ENCODE assay signal across 8 cellular contexts in genomic region chr19:38264486-38265212, GRCh38. TPM values are rescaled to one million over a fixed set of nuclear protein-coding genes. Genes with fewer than 3 reads are reported as not detected.
DNase-seq lines count a peak whose midpoint lies in the region; ATAC-seq and TF ChIP-seq lines count a peak whose summit lies in the region.

Gene SPINT2 (plus strand): TSS chr19:38264573. CDS start chr19:38264893, 320 bp downstream.

- in situ Hi-C loops in transverse colon (cut with MboI; ENCODE audit: low pct_ligation_motif_present in 1 of 4, low pct_unique_long_range_greater_than_20kb in 1 of 4, low sequenced_read_pairs in 3 of 4) = no loop called here

- H3K4me1 ChIP-seq in naive thymus-derived CD4-positive, alpha-beta T cell (ENCODE audit: control insufficient read depth in 2 of 2, insufficient read depth in 2 of 2, low read length in 2 of 2) = peaks cover 4 to 10% of the 10 kb centered on the region in 2 donors
- H3K4me1 ChIP-seq in transverse colon = peaks cover 5 to 57% (median 36%) of the 10 kb centered on the region in 4 donors

- H3K4me3 ChIP-seq in epithelial cell of proximal tubule (ENCODE audit: low read depth, low read length) (peak within 1 kb of the TSS; percentile 91), transverse colon (peak within 1 kb of the TSS; percentile 63 to 81 (median 66))
- peak within 1 kb of the TSS; percentile 77 for H3K4me3 ChIP-seq in naive thymus-derived CD4-positive, alpha-beta T cell (ENCODE audit: low read length)

- peaks cover 17 to 44% (median 39%) of the 10 kb centered on the region in 7 donors for H3K4me1 Mint-ChIP-seq in naive thymus-derived CD4-positive, alpha-beta T cell

- no peaks in the 10 kb centered on the region for H3K27me3 ChIP-seq in naive thymus-derived CD4-positive, alpha-beta T cell (ENCODE audit: control insufficient read depth in 2 of 2, insufficient read depth in 2 of 2, low read length in 2 of 2)
- H3K27me3 ChIP-seq in transverse colon = no peaks in the 10 kb centered on the region

- POLR2A ChIA-PET in naive thymus-derived CD4-positive, alpha-beta T cell (lab: Charles Lee) = interaction anchor here (0.6 to 1.4 kb wide), 4 partner anchors 52 to 170 kb away, joined by 3 to 4 read pairs (median 3); partner anchors contain the start of gene PSMD8

- H3K36me3 Mint-ChIP-seq in naive thymus-derived CD4-positive, alpha-beta T cell = no peaks in the 10 kb centered on the region

- TF ChIP-seq EP300 in transverse colon (IDR thresholded peaks at IDR 0.05; ENCODE audit: low read depth) = no peak

- peak within 1 kb of the TSS; percentile 81 to 93 (median 89) for H3K4me3 Mint-ChIP-seq in naive thymus-derived CD4-positive, alpha-beta T cell

- no peaks in the 10 kb centered on the region for H3K36me3 ChIP-seq in naive thymus-derived CD4-positive, alpha-beta T cell (ENCODE audit: control insufficient read depth in 2 of 3, insufficient read depth in 3 of 3, low read length in 3 of 3)
- H3K36me3 ChIP-seq in transverse colon = no peaks in the 10 kb centered on the region

- peak within 1 kb of the TSS; percentile 77 for H3K27ac ChIP-seq in naive thymus-derived CD4-positive, alpha-beta T cell (ENCODE audit: low read depth, low read length)
- H3K27ac ChIP-seq in transverse colon = peak within 1 kb of the TSS; percentile 92 to 98 (median 94)

- peak within 1 kb of the TSS; percentile 81 to 93 (median 84) for H3K27ac Mint-ChIP-seq in naive thymus-derived CD4-positive, alpha-beta T cell

- peak; percentile 28 for TF ChIP-seq POLR2A in GM15510 (IDR thresholded peaks at IDR 0.05; ENCODE audit: borderline replicate concordance, extremely low read depth, insufficient read length)
- TF ChIP-seq POLR2A in transverse colon (IDR thresholded peaks at IDR 0.05) = peak; percentile 98

- H3K27me3 Mint-ChIP-seq in naive thymus-derived CD4-positive, alpha-beta T cell = no peaks in the 10 kb centered on the region

- H3K9me3 Mint-ChIP-seq in naive thymus-derived CD4-positive, alpha-beta T cell = peaks cover 0 to 3% (median 0%) of the 10 kb centered on the region in 11 donors

- CTCF ChIA-PET in naive thymus-derived CD4-positive, alpha-beta T cell (lab: Charles Lee) = interaction anchor here (1.4 to 1.5 kb wide), 2 partner anchors 11 to 366 kb away, joined by 3 to 4 read pairs; no protein-coding TSS in a partner anchor

- TF ChIP-seq CTCF in epithelial cell of proximal tubule (conservative IDR thresholded peaks at IDR 0.05; ENCODE audit: low read depth, low read length) (no peak), transverse colon (IDR thresholded peaks at IDR 0.05) (peak in 1 of 5 experiments; percentile 19)

- 8 to 29% methylated on average over 6 to 37 of the region's 78 CpGs for WGBS in transverse colon (ENCODE audit: low coverage in 1 of 2), 2 donors

- DNase-seq in KG1 (lab: John Stamatoyannopoulos, UW) = peak; percentile 71
- peak; percentile 45 for DNase-seq in activated CD4-positive, alpha-beta T cell treated with anti-CD3 and anti-CD28 coated beads, Interleukin-2, amount 50 U/mL, for 1 hour
- no peak for DNase-seq in epithelial cell of proximal tubule (ENCODE audit: low read depth)
- peak in 2 of 9 donors; percentile 43 to 54 for DNase-seq in naive thymus-derived CD4-positive, alpha-beta T cell
- DNase-seq in transverse colon = no peak
- DNase-seq in SHP77 treated with DMSO at 0.1 percent for 48 hours (lab: John Stamatoyannopoulos, UW) = no peak

- peak; percentile 50 for ATAC-seq in naive thymus-derived CD4-positive, alpha-beta T cell
- ATAC-seq in HG03457 (IDR thresholded peaks at IDR 0.05; ENCODE audit: unreplicated experiment) = no peak

- no peaks in the 10 kb centered on the region for H3K9me3 ChIP-seq in naive thymus-derived CD4-positive, alpha-beta T cell (ENCODE audit: control insufficient read depth in 2 of 3, low read length in 3 of 3)
- no peaks in the 10 kb centered on the region for H3K9me3 ChIP-seq in transverse colon

- intact Hi-C loops in naive thymus-derived CD4-positive, alpha-beta T cell (cut with micrococcal nuclease) = loop anchor here (1.0 kb wide), 5 partner anchors 8 to 383 kb away; partner anchors contain the start of genes CATSPERG (in 2 of the 2), ACTN4 (in 1 of the 2), PPP1R14A (in 1 of the 2) and PSMD8 (in 1 of the 2)
- intact Hi-C loops in transverse colon (cut with DNase I; ENCODE audit: low total_unique reads) = no loop called here

RNA-seq across cellular contexts. Expression of gene SPINT2, which starts in this region (rescaled TPM):
- total RNA-seq in epithelial cell of proximal tubule (539 and 548 TPM in 2 replicates), transverse colon (1,000 to 10,000 TPM in 2 of 4 donors, 100 to 1,000 TPM in 2; 396 to 1,376 (median 946) TPM)
- total RNA-seq in naive thymus-derived CD4-positive, alpha-beta T cell = 10 to 100 TPM; 35.5 to 56.9 (median 38.7) TPM
- 100 to 1,000 TPM; 120 to 139 TPM for polyA plus RNA-seq in naive thymus-derived CD4-positive, alpha-beta T cell

Comparison
In these comparisons a context has a peak if more than half of its experiments do, and no peak if none do; other contexts are left out.
1. DNase-seq: peak in KG1 (single experiment) and activated CD4-positive, alpha-beta T cell treated with anti-CD3 and anti-CD28 coated beads, Interleukin-2, amount 50 U/mL, for 1 hour (single experiment); none in epithelial cell of proximal tubule (single experiment), transverse colon (single experiment) and SHP77 treated with DMSO at 0.1 percent for 48 hours (single experiment).
2. Peak in every context shown above with its lines, with median percentiles within 50 percentile points of each other: H3K4me3 ChIP-seq.